8 cellular contexts compared by ENCODE assay signal in genomic region chr9:127965953-127966352, GRCh38. TPM values are rescaled to one million over a fixed set of nuclear protein-coding genes. Genes with fewer than 3 reads are reported as not detected.
DNase-seq lines count a peak whose midpoint lies in the region; ATAC-seq, FAIRE-seq and TF ChIP-seq lines count a peak whose summit lies in the region.

No MANE protein-coding gene starts in this region.

- H3K36me3 Mint-ChIP-seq in activated naive CD8-positive, alpha-beta T cell = peaks cover 7% of the 10 kb centered on the region
- H3K36me3 Mint-ChIP-seq in stimulated activated effector memory CD8-positive, alpha-beta T cell treated with anti-CD3 and anti-CD28 coated beads, Interleukin-12 subunit alpha, Interleukin-12 subunit beta, amount 100 ng/mL, for 72 hours = peaks cover 5% of the 10 kb centered on the region
- H3K36me3 Mint-ChIP-seq in stimulated activated naive B cell treated with anti-CD40 and anti-IgM and Interleukin-4, amounts not matched to agents 10 μg/mL and 1 μg/mL and 100 μg/mL, for 72 hours = peaks cover 11 to 38% of the 10 kb centered on the region in 2 donors

- H3K36me3 ChIP-seq in HUES6 (ENCODE audit: control insufficient read depth, insufficient read depth, low read length) (no peaks in the 10 kb centered on the region), keratinocyte (ENCODE audit: control insufficient read depth in 2 of 2, extremely low read depth in 1 of 2, insufficient read depth in 2 of 2, low read length in 2 of 2) (peaks cover 0 to 3% of the 10 kb centered on the region in 2 experiments)

- peak overlapping the region; percentile 98 for H3K27ac Mint-ChIP-seq in activated naive CD8-positive, alpha-beta T cell
- peak overlapping the region; percentile 82 for H3K27ac Mint-ChIP-seq in stimulated activated effector memory CD8-positive, alpha-beta T cell treated with anti-CD3 and anti-CD28 coated beads, Interleukin-12 subunit alpha, Interleukin-12 subunit beta, amount 100 ng/mL, for 72 hours
- H3K27ac Mint-ChIP-seq in stimulated activated naive B cell treated with anti-CD40 and anti-IgM and Interleukin-4, amounts not matched to agents 10 μg/mL and 1 μg/mL and 100 μg/mL, for 72 hours = no peak overlapping the region

- peak overlapping the region; percentile 47 for H3K9ac ChIP-seq in HUES6 (ENCODE audit: low read length)
- peak overlapping the region; percentile 72 for H3K9ac ChIP-seq in keratinocyte (ENCODE audit: control insufficient read depth, extremely low read depth, insufficient read depth, low read length)

- H4K20me1 ChIP-seq in keratinocyte (ENCODE audit: control insufficient read depth, extremely low read depth, insufficient read depth, low read length) = no peaks in the 10 kb centered on the region

- dilution Hi-C loops in keratinocyte (cut with MboI; ENCODE audit: extremely low pct_ligation_motif_present, low sequenced_read_pairs) = no loop called here

- no peak for ATAC-seq in stimulated activated effector memory CD8-positive, alpha-beta T cell treated with anti-CD3 and anti-CD28 coated beads, Interleukin-12 subunit alpha, Interleukin-12 subunit beta, amount 100 ng/mL, for 72 hours
- ATAC-seq in HG02623 (IDR thresholded peaks at IDR 0.05; ENCODE audit: unreplicated experiment) = no peak
- ATAC-seq in stimulated activated naive B cell treated with anti-CD40 and anti-IgM and Interleukin-4, amounts not matched to agents 10 μg/mL and 1 μg/mL and 100 μg/mL, for 72 hours (replicated peaks) = no peak

- peaks cover 64% of the 10 kb centered on the region for H3K4me1 ChIP-seq in HUES6 (ENCODE audit: control insufficient read depth, insufficient read depth, low read length)
- H3K4me1 ChIP-seq in keratinocyte (ENCODE audit: control insufficient read depth, extremely low read depth, insufficient read depth, low read length) = peaks cover 62% of the 10 kb centered on the region

- no peak for FAIRE-seq in keratinocyte (lab: Jason Lieb, UNC)

- no peaks in the 10 kb centered on the region for H3K9me1 ChIP-seq in keratinocyte (ENCODE audit: control insufficient read depth, extremely low read depth, insufficient read depth, low read length)

- H3K4me3 ChIP-seq in HUES6 (ENCODE audit: low read depth, low read length) (no peak overlapping the region), keratinocyte (ENCODE audit: control insufficient read depth in 2 of 3, extremely low read depth in 1 of 3, insufficient read depth in 2 of 3, low read depth in 1 of 3, low read length in 3 of 3) (no peak overlapping the region)

- no peaks in the 10 kb centered on the region for H3K9me3 Mint-ChIP-seq in activated naive CD8-positive, alpha-beta T cell (ENCODE audit: low read depth)
- H3K9me3 Mint-ChIP-seq in stimulated activated effector memory CD8-positive, alpha-beta T cell treated with anti-CD3 and anti-CD28 coated beads, Interleukin-12 subunit alpha, Interleukin-12 subunit beta, amount 100 ng/mL, for 72 hours = no peaks in the 10 kb centered on the region
- no peaks in the 10 kb centered on the region for H3K9me3 Mint-ChIP-seq in stimulated activated naive B cell treated with anti-CD40 and anti-IgM and Interleukin-4, amounts not matched to agents 10 μg/mL and 1 μg/mL and 100 μg/mL, for 72 hours

- peaks cover 99% of the 10 kb centered on the region for H3K4me1 Mint-ChIP-seq in activated naive CD8-positive, alpha-beta T cell (ENCODE audit: low read depth)
- peaks cover 88% of the 10 kb centered on the region for H3K4me1 Mint-ChIP-seq in stimulated activated effector memory CD8-positive, alpha-beta T cell treated with anti-CD3 and anti-CD28 coated beads, Interleukin-12 subunit alpha, Interleukin-12 subunit beta, amount 100 ng/mL, for 72 hours
- peaks cover 68 to 90% of the 10 kb centered on the region in 2 donors for H3K4me1 Mint-ChIP-seq in stimulated activated naive B cell treated with anti-CD40 and anti-IgM and Interleukin-4, amounts not matched to agents 10 μg/mL and 1 μg/mL and 100 μg/mL, for 72 hours

- no peaks in the 10 kb centered on the region for H3K27me3 Mint-ChIP-seq in activated naive CD8-positive, alpha-beta T cell
- H3K27me3 Mint-ChIP-seq in stimulated activated naive B cell treated with anti-CD40 and anti-IgM and Interleukin-4, amounts not matched to agents 10 μg/mL and 1 μg/mL and 100 μg/mL, for 72 hours = no peaks in the 10 kb centered on the region

- H3K9me3 ChIP-seq in HUES6 (ENCODE audit: control insufficient read depth, insufficient read depth, low read depth, low read length) = no peaks in the 10 kb centered on the region
- no peaks in the 10 kb centered on the region for H3K9me3 ChIP-seq in keratinocyte (ENCODE audit: control insufficient read depth, low read depth, low read length)

- H3K27ac ChIP-seq in HUES6 (ENCODE audit: low read depth, low read length) = peak overlapping the region; percentile 64
- H3K27ac ChIP-seq in keratinocyte (ENCODE audit: control insufficient read depth, insufficient read depth, low read length) = peak overlapping the region; percentile 79

- H3K79me2 ChIP-seq in keratinocyte (ENCODE audit: control insufficient read depth, insufficient read depth, low read length) = peaks cover 7% of the 10 kb centered on the region

- H3K4me3 Mint-ChIP-seq in activated naive CD8-positive, alpha-beta T cell = peak overlapping the region; percentile 85
- H3K4me3 Mint-ChIP-seq in stimulated activated effector memory CD8-positive, alpha-beta T cell treated with anti-CD3 and anti-CD28 coated beads, Interleukin-12 subunit alpha, Interleukin-12 subunit beta, amount 100 ng/mL, for 72 hours = no peak overlapping the region
- H3K4me3 Mint-ChIP-seq in stimulated activated naive B cell treated with anti-CD40 and anti-IgM and Interleukin-4, amounts not matched to agents 10 μg/mL and 1 μg/mL and 100 μg/mL, for 72 hours = no peak overlapping the region

- no peaks in the 10 kb centered on the region for H3K27me3 ChIP-seq in HUES6 (ENCODE audit: control insufficient read depth, insufficient read depth, low read length)
- no peaks in the 10 kb centered on the region for H3K27me3 ChIP-seq in keratinocyte (ENCODE audit: control insufficient read depth, extremely low read depth, insufficient read depth, low read length)

- TF ChIP-seq CTCF in keratinocyte (optimal IDR thresholded peaks at IDR 0.05 in 1 of 3, IDR thresholded peaks at IDR 0.05 in 1 of 3, conservative IDR thresholded peaks at IDR 0.05 in 1 of 3; ENCODE audit: extremely low read depth in 1 of 3, insufficient read depth in 2 of 3, low read length in 3 of 3) (no peak), GM10266 (IDR thresholded peaks at IDR 0.05; ENCODE audit: control insufficient read depth, insufficient read depth, low read depth, missing control alignments) (no peak)

- peak overlapping the region; percentile 67 for H3K4me2 ChIP-seq in keratinocyte (ENCODE audit: control insufficient read depth, extremely low read depth, insufficient read depth, low read depth, low read length)

- peak overlapping the region; percentile 74 for H2AFZ ChIP-seq in keratinocyte (ENCODE audit: control insufficient read depth, low read length)

- DNase-seq in keratinocyte (ENCODE audit: low read depth, low spot score) (no peak), GM19238 (ENCODE audit: insufficient read length, low spot score) (no peak), GM10266 (ENCODE audit: extremely low spot score) (no peak)
- DNase-seq in stimulated activated effector memory CD8-positive, alpha-beta T cell treated with anti-CD3 and anti-CD28 coated beads, Interleukin-12 subunit alpha, Interleukin-12 subunit beta, amount 100 ng/mL, for 72 hours (ENCODE audit: low spot score in 2 of 2) = no peak
- DNase-seq in stimulated activated naive B cell treated with anti-CD40 and anti-IgM and Interleukin-4, amounts not matched to agents 10 μg/mL and 1 μg/mL and 100 μg/mL, for 72 hours = no peak

RNA-seq across cellular contexts. Expression of gene EEIG1, which starts 14.8 kb away (rescaled TPM):
- 3.7 to 8.6 TPM (median 7.0 TPM) in 3 replicates for polyA plus RNA-seq in keratinocyte
- 7.3 TPM for polyA plus RNA-seq in keratinocyte (2011; ENCODE audit: low read depth)
- polyA plus RNA-seq in keratinocyte (2011; cell fraction: cytosol; rRNA removed) = 6.1 and 15.3 TPM in 2 replicates
- polyA plus RNA-seq in keratinocyte (2011; cell fraction: nucleus; rRNA removed) = 14.2 and 16.9 TPM in 2 replicates
- polyA plus RNA-seq in keratinocyte (2012; ENCODE audit: low replicate concordance) = 11.2 and 32.3 TPM in 2 replicates
- polyA minus RNA-seq in keratinocyte = 4.9 to 22.6 TPM (median 11.4 TPM) in 3 replicates
- polyA minus RNA-seq in keratinocyte (2011; cell fraction: cytosol; rRNA and poly(A)+ RNA removed) = 5.0 TPM
- 3.8 and 8.9 TPM in 2 replicates for polyA minus RNA-seq in keratinocyte (2011; cell fraction: nucleus; rRNA and poly(A)+ RNA removed)

RNA-seq across cellular contexts. Expression of gene DPM2, which starts 28.3 kb away (rescaled TPM):
- 31.1 to 35.4 TPM (median 34.7 TPM) in 3 replicates for polyA plus RNA-seq in keratinocyte
- polyA plus RNA-seq in keratinocyte (2011; ENCODE audit: low read depth) = 4.3 TPM
- polyA plus RNA-seq in keratinocyte (2011; cell fraction: cytosol; rRNA removed) = 30.4 and 34.1 TPM in 2 replicates
- polyA plus RNA-seq in keratinocyte (2011; cell fraction: nucleus; rRNA removed) = 31.3 and 35.3 TPM in 2 replicates
- polyA plus RNA-seq in keratinocyte (2012; ENCODE audit: low replicate concordance) = 30.8 and 33.4 TPM in 2 replicates
- 30.5 to 46.0 TPM (median 35.2 TPM) in 3 replicates for polyA minus RNA-seq in keratinocyte
- 42.6 TPM for polyA minus RNA-seq in keratinocyte (2011; cell fraction: cytosol; rRNA and poly(A)+ RNA removed)
- polyA minus RNA-seq in keratinocyte (2011; cell fraction: nucleus; rRNA and poly(A)+ RNA removed) = 9.5 and 11.2 TPM in 2 replicates

RNA-seq across cellular contexts. Expression of gene PIP5KL1, which starts 35.4 kb away (rescaled TPM):
- 2.4 to 5.2 TPM (median 4.4 TPM) in 3 replicates for polyA plus RNA-seq in keratinocyte
- polyA plus RNA-seq in keratinocyte (2011; ENCODE audit: low read depth) = 2.0 TPM
- 1.1 and 2.7 TPM in 2 replicates for polyA plus RNA-seq in keratinocyte (2011; cell fraction: cytosol; rRNA removed)
- 9.0 and 9.9 TPM in 2 replicates for polyA plus RNA-seq in keratinocyte (2011; cell fraction: nucleus; rRNA removed)
- 3.0 and 4.5 TPM in 2 replicates for polyA plus RNA-seq in keratinocyte (2012; ENCODE audit: low replicate concordance)
- 0.76 to 2.2 TPM (median 0.83 TPM) in 3 replicates for polyA minus RNA-seq in keratinocyte
- 4.4 TPM for polyA minus RNA-seq in keratinocyte (2011; cell fraction: cytosol; rRNA and poly(A)+ RNA removed)
- 3.0 and 3.1 TPM in 2 replicates for polyA minus RNA-seq in keratinocyte (2011; cell fraction: nucleus; rRNA and poly(A)+ RNA removed)

RNA-seq across cellular contexts. Expression of gene ST6GALNAC4, which starts 49.1 kb away (rescaled TPM):
- 5.8 to 10.8 TPM (median 8.9 TPM) in 3 replicates for polyA plus RNA-seq in keratinocyte
- polyA plus RNA-seq in keratinocyte (2011; ENCODE audit: low read depth) = 2.5 TPM
- polyA plus RNA-seq in keratinocyte (2011; cell fraction: cytosol; rRNA removed) = 5.6 and 14.0 TPM in 2 replicates
- polyA plus RNA-seq in keratinocyte (2011; cell fraction: nucleus; rRNA removed) = 4.1 and 8.4 TPM in 2 replicates
- polyA plus RNA-seq in keratinocyte (2012; ENCODE audit: low replicate concordance) = 3.2 and 11.6 TPM in 2 replicates
- polyA minus RNA-seq in keratinocyte = 9.4 to 13.1 TPM (median 11.6 TPM) in 3 replicates
- polyA minus RNA-seq in keratinocyte (2011; cell fraction: cytosol; rRNA and poly(A)+ RNA removed) = 47.4 TPM
- polyA minus RNA-seq in keratinocyte (2011; cell fraction: nucleus; rRNA and poly(A)+ RNA removed) = 5.1 and 6.7 TPM in 2 replicates
